In the genomic region with DNA sequence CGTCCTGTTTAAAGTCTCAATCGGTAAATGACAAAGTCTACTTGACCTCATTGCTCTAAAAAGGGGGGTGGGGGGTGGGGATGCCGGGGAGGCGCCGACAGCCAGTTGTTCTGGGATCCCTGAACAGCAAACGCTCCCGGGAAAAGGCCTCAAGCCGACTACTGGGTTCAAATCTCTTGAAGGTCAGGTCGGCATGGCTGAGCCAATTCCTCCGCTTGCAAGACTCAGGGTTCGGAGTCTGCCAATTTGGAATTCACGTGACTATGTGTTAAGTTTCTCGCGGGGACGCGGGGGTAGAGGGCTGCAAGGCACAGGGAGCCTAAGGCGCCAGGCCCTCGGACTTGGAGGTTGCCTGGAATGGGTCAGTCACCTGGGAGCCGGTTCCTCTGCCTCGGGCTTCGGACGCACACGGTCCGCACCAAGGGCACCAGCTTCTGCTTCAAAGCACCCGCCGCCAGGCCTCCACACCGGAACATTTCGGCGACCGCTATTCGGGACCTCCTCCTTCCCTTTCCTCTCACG, we compare ENCODE assay signal across 8 cellular contexts. TPM values are rescaled to one million over a fixed set of nuclear protein-coding genes. Genes with fewer than 3 reads are reported as not detected.
DNase-seq lines count a peak whose midpoint lies in the region; ATAC-seq, FAIRE-seq and TF ChIP-seq lines count a peak whose summit lies in the region.

No MANE protein-coding gene starts in this region.

- H3K9me1 ChIP-seq in K562 (ENCODE audit: control insufficient read depth, insufficient read depth, low read length), result no peaks in the 10 kb centered on the region

- TF ChIP-seq POLR2A in K562 (conservative IDR thresholded peaks at IDR 0.05), result no peak
- no peak; a peak in 1 of 4 replicates for TF ChIP-seq POLR2A in HepG2 (IDR thresholded peaks at IDR 0.05; ENCODE audit: insufficient read depth in 1 of 2, low read depth in 2 of 2, low read length in 2 of 2)

- CTCF ChIA-PET in CD4-positive, alpha-beta memory T cell (lab: Charles Lee; ENCODE audit: partially characterized antibody), result interaction anchor here (0.9 to 2.0 kb wide), 3 partner anchors 80 to 85 kb away, joined by 3 to 7 read pairs (median 5); no protein-coding TSS in a partner anchor
- CTCF ChIA-PET in K562 (lab: Yijun Ruan, JAX; ENCODE audit: low intra/inter-chr PET ratio) (no interaction called here), HepG2 (lab: Yijun Ruan, JAX; ENCODE audit: low intra/inter-chr PET ratio, low total read pairs) (no interaction called here)

- H3K9ac ChIP-seq in HUES6 (ENCODE audit: low read length) (peak overlapping the region; percentile 79), K562 (ENCODE audit: insufficient read depth in 1 of 2, low read depth in 2 of 2, low read length in 2 of 2) (peak overlapping the region; percentile 92 to 99), HepG2 (ENCODE audit: insufficient read depth, low read depth, low read length) (peak overlapping the region; percentile 77)

- H3K4me3 ChIP-seq in CD4-positive, alpha-beta memory T cell (ENCODE audit: low read length in 2 of 2), result peak overlapping the region; percentile 47 to 77
- H3K4me3 ChIP-seq in HUES6 (ENCODE audit: low read depth, low read length) (peak overlapping the region; percentile 80), K562 (peak overlapping the region; percentile 68), HepG2 (replicated peaks in 1 of 3; ENCODE audit: insufficient read depth in 1 of 3, low read depth in 2 of 3, low read length in 3 of 3) (peak overlapping the region; percentile 61 to 77 (median 76))

- peak overlapping the region; percentile 97 for H2AFZ ChIP-seq in K562 (ENCODE audit: low read depth, low read length)
- no peak overlapping the region for H2AFZ ChIP-seq in HepG2 (ENCODE audit: low read length)

- no peaks in the 10 kb centered on the region for H3K9me3 ChIP-seq in CD4-positive, alpha-beta memory T cell (ENCODE audit: control insufficient read depth in 1 of 2, low read length in 2 of 2)
- no peaks in the 10 kb centered on the region for H3K9me3 ChIP-seq in HUES6 (ENCODE audit: control insufficient read depth, insufficient read depth, low read depth, low read length)
- no peaks in the 10 kb centered on the region for H3K9me3 ChIP-seq in K562 (replicated peaks; ENCODE audit: control insufficient read depth, insufficient read depth, low read depth, low read length)
- H3K9me3 ChIP-seq in HepG2 (ENCODE audit: low read length), result no peaks in the 10 kb centered on the region

- H3K9me3 Mint-ChIP-seq in CD4-positive, alpha-beta memory T cell, result peaks cover 0 to 4% (median 0%) of the 10 kb centered on the region in 8 donors

- 1% methylated on average over 23 of the region's 32 CpGs for WGBS in K562 (ENCODE audit: insufficient coverage, low coverage, missing lambda C conversion rate)
- whole genome bisulfite sequencing in HepG2 (ENCODE audit: low lambda C conversion rate), result no CpG with 5 or more reads among the region's 32 CpGs

- H3K27me3 ChIP-seq in CD4-positive, alpha-beta memory T cell (ENCODE audit: insufficient read depth, low read length), result no peaks in the 10 kb centered on the region
- H3K27me3 ChIP-seq in HUES6 (ENCODE audit: control insufficient read depth, insufficient read depth, low read length) (peaks cover 3% of the 10 kb centered on the region; the same call in 1 of the 2 replicates), K562 (ENCODE audit: control insufficient read depth in 2 of 2, insufficient read depth in 2 of 2, low read length in 2 of 2) (no peaks in the 10 kb centered on the region), HepG2 (ENCODE audit: control insufficient read depth in 1 of 2, insufficient read depth in 2 of 2, low read length in 2 of 2) (no peaks in the 10 kb centered on the region; a peak in 1 of 5 replicates)

- peak; percentile 51; the same call in 2 of the 3 replicates for ATAC-seq in K562
- peak; percentile 17 for ATAC-seq in HepG2
- no peak for ATAC-seq in GM18498 (IDR thresholded peaks at IDR 0.05; ENCODE audit: unreplicated experiment)

- H3K4me1 ChIP-seq in CD4-positive, alpha-beta memory T cell (ENCODE audit: insufficient read depth, low read length), result peaks cover 33% of the 10 kb centered on the region
- peaks cover 9% of the 10 kb centered on the region; the same call in 1 of the 2 replicates for H3K4me1 ChIP-seq in HUES6 (ENCODE audit: control insufficient read depth, insufficient read depth, low read length)
- peaks cover 8 to 23% of the 10 kb centered on the region in 2 experiments; a peak in 3 of 5 replicates for H3K4me1 ChIP-seq in K562 (replicated peaks in 1 of 2; ENCODE audit: control insufficient read depth in 2 of 2, insufficient read depth in 2 of 2, low read length in 2 of 2)
- peaks cover 36% of the 10 kb centered on the region for H3K4me1 ChIP-seq in HepG2 (ENCODE audit: insufficient read depth, low read length)

- FAIRE-seq in K562 (lab: Jason Lieb, UNC) (peak; percentile 35), HepG2 (lab: Jason Lieb, UNC) (no peak)

- BruUV-seq in K562 (replicated peaks; lab: Mats Ljungman, UMichigan) (TSS peak; percentile 77), HepG2 (replicated peaks; lab: Mats Ljungman, UMichigan) (TSS peak; percentile 81)

- intact Hi-C loops in CD4-positive, alpha-beta memory T cell (cut with micrococcal nuclease), result loop anchor here (1.0 to 2.0 kb wide), 2 partner anchors 8 to 104 kb away; partner anchors contain the start of gene ZNF280C
- intact Hi-C loops in K562 (cut with micrococcal nuclease) (loop anchor here (1.0 to 5.0 kb wide), 2 partner anchors 8 to 53 kb away; partner anchors contain the start of gene ELF4), HepG2 (cut with micrococcal nuclease; ENCODE audit: unreplicated experiment) (no loop called here)

- no peak for DNase-seq in CD4-positive, alpha-beta memory T cell
- peak in 2 of 4 experiments; percentile 24 to 25 for DNase-seq in K562 (ENCODE audit: extremely low read depth in 1 of 4, low spot score in 3 of 4)
- peak; percentile 1 for DNase-seq in HepG2 (ENCODE audit: low spot score)
- peak; percentile 24 for DNase-seq in superior temporal gyrus (ENCODE audit: extremely low spot score)
- no peak for DNase-seq in SHP77 (lab: John Stamatoyannopoulos, UW)
- DNase-seq in foreskin melanocyte, result no peak

- H3K79me2 ChIP-seq in K562 (ENCODE audit: control insufficient read depth, insufficient read depth, low read length) (peaks cover 46% of the 10 kb centered on the region), HepG2 (ENCODE audit: insufficient read depth, low read length) (peaks cover 27% of the 10 kb centered on the region)

- TF ChIP-seq CTCF in K562 (IDR thresholded peaks at IDR 0.05 in 2 of 3, conservative IDR thresholded peaks at IDR 0.05 in 1 of 3; ENCODE audit: insufficient read depth in 2 of 3, low read depth in 1 of 3, low read length in 3 of 3), result no peak
- TF ChIP-seq CTCF in HepG2 (CRISPR knock-in tag; IDR thresholded peaks at IDR 0.05), result no peak

- H3K36me3 Mint-ChIP-seq in CD4-positive, alpha-beta memory T cell, result peaks cover 0 to 7% of the 10 kb centered on the region in 2 donors

- TF ChIP-seq RAD21 in K562 (CRISPR knock-in tag; conservative IDR thresholded peaks at IDR 0.05 in 1 of 2, IDR thresholded peaks at IDR 0.05 in 1 of 2), result no peak
- no peak for TF ChIP-seq RAD21 in HepG2 (CRISPR knock-in tag; IDR thresholded peaks at IDR 0.05)

- H4K20me1 ChIP-seq in K562 (replicated peaks; ENCODE audit: control insufficient read depth, insufficient read depth, low read length) (no peaks in the 10 kb centered on the region), HepG2 (ENCODE audit: insufficient read depth, low read length) (no peaks in the 10 kb centered on the region)

- H3K4me2 ChIP-seq in K562 (ENCODE audit: insufficient read depth, low read length) (peak overlapping the region; percentile 96), HepG2 (ENCODE audit: low read depth, low read length) (peak overlapping the region; percentile 76)

- peak overlapping the region; percentile 74 for H3K27ac ChIP-seq in CD4-positive, alpha-beta memory T cell (ENCODE audit: low read depth, low read length)
- H3K27ac ChIP-seq in HUES6 (ENCODE audit: low read depth, low read length), result no peak overlapping the region
- H3K27ac ChIP-seq in K562 (ENCODE audit: extremely low read depth, low read depth, low read length), result peak overlapping the region; percentile 98
- peak overlapping the region; percentile 89 for H3K27ac ChIP-seq in HepG2 (ENCODE audit: extremely low read length, insufficient read depth, low read length)

- peak overlapping the region; percentile 83 to 97 (median 95) for H3K27ac Mint-ChIP-seq in CD4-positive, alpha-beta memory T cell

- TF ChIP-seq EP300 in K562 (IDR thresholded peaks at IDR 0.05; ENCODE audit: low read length) (no peak), HepG2 (IDR thresholded peaks at IDR 0.05; ENCODE audit: low read depth in 2 of 2, low read length in 2 of 2) (no peak), HepG2 (CRISPR knock-in tag; IDR thresholded peaks at IDR 0.05; ENCODE audit: borderline replicate concordance) (no peak)

- no peaks in the 10 kb centered on the region for H3K27me3 Mint-ChIP-seq in CD4-positive, alpha-beta memory T cell

- H3K4me1 Mint-ChIP-seq in CD4-positive, alpha-beta memory T cell, result peaks cover 12 to 51% (median 34%) of the 10 kb centered on the region in 4 donors

- in situ Hi-C loops in K562 (cut with MboI), result no loop called here
- in situ Hi-C loops in HepG2 (cut with HindIII; ENCODE audit: extremely low pct_ligation_motif_present, low pct_unique_long_range_greater_than_20kb), result no loop called here

- no peaks in the 10 kb centered on the region for H3K36me3 ChIP-seq in CD4-positive, alpha-beta memory T cell (ENCODE audit: insufficient read depth, low read length)
- no peaks in the 10 kb centered on the region for H3K36me3 ChIP-seq in HUES6 (ENCODE audit: control insufficient read depth, insufficient read depth, low read length)
- H3K36me3 ChIP-seq in K562 (ENCODE audit: control insufficient read depth, insufficient read depth, low read length), result peaks cover 16% of the 10 kb centered on the region; the same call in 2 of the 3 replicates
- no peaks in the 10 kb centered on the region for H3K36me3 ChIP-seq in HepG2 (replicated peaks in 1 of 2; ENCODE audit: control insufficient read depth in 1 of 2, insufficient read depth in 2 of 2, low read length in 2 of 2)

- POLR2A ChIA-PET in CD4-positive, alpha-beta memory T cell (lab: Charles Lee; ENCODE audit: partially characterized antibody), result interaction anchor here (0.6 to 1.9 kb wide), 14 partner anchors 11 to 103 kb away, joined by 3 to 9 read pairs (median 3); partner anchors contain the start of gene ZNF280C
- POLR2A ChIA-PET in K562 (lab: Yijun Ruan, JAX), result interaction anchor here (0.6 to 2.9 kb wide), 11 partner anchors 8 to 91 kb away, joined by 3 to 12 read pairs (median 4); no protein-coding TSS in a partner anchor
- POLR2A ChIA-PET in HepG2 (lab: Yijun Ruan, JAX), result interaction anchor here (0.8 to 2.4 kb wide), 7 partner anchors 9 to 94 kb away, joined by 3 to 9 read pairs (median 3); no protein-coding TSS in a partner anchor

- peak overlapping the region; percentile 81 to 99 (median 92) for H3K4me3 Mint-ChIP-seq in CD4-positive, alpha-beta memory T cell

RNA-seq across cellular contexts. Expression of gene AIFM1, which starts 0.4 kb away (rescaled TPM):
- total RNA-seq in CD4-positive, alpha-beta memory T cell, result 10 to 100 TPM; 20.0 to 23.6 TPM
- 10 to 100 TPM; 32.2 to 39.4 TPM for polyA plus RNA-seq in CD4-positive, alpha-beta memory T cell
- total RNA-seq in K562 (2011; cell fraction: chromatin; rRNA removed; ENCODE audit: low replicate concordance), result 25.4 and 35.9 TPM in 2 replicates
- total RNA-seq in K562 (2011; cell fraction: nucleolus; rRNA removed), result 14.5 and 20.4 TPM in 2 replicates
- total RNA-seq in K562 (2011; cell fraction: nucleoplasm; rRNA removed), result 21.5 and 24.0 TPM in 2 replicates
- 59.9 and 65.0 TPM in 2 replicates for total RNA-seq in K562 (2014; rRNA removed)
- 101 and 107 TPM in 2 replicates for total RNA-seq in K562 (2014; rRNA removed; fragmentation: Illumina TruSeq; extraction: Trizol)
- total RNA-seq in K562 (2015; rRNA removed; fragmentation: Illumina TruSeq; extraction: Trizol), result 79.9 and 91.4 TPM in 2 replicates
- 80.7 and 85.2 TPM in 2 replicates for total RNA-seq in K562 (2021)
- polyA plus RNA-seq in K562 (2011; rRNA removed), result 85.6 and 111 TPM in 2 replicates
- 55.0 and 81.8 TPM in 2 replicates for polyA plus RNA-seq in K562 (2011; cell fraction: cytosol; rRNA removed)
- 40.3 and 74.3 TPM in 2 replicates for polyA plus RNA-seq in K562 (2011; cell fraction: nucleus; rRNA removed)
- polyA plus RNA-seq in K562 (2012), result 89.5 and 101 TPM in 2 replicates
- polyA plus RNA-seq in K562 (2014; fragmentation: Illumina TruSeq; extraction: Trizol), result 99.0 and 117 TPM in 2 replicates
- 10 to 100 TPM; 51.0 to 62.0 TPM for polyA plus RNA-seq in K562 (2014; fragmentation: Nextera tagmentation; extraction: Ambion mirVana)
- polyA plus RNA-seq in K562 (2014; rRNA removed), result 91.2 and 93.7 TPM in 2 replicates
- 93.8 and 106 TPM in 2 replicates for polyA minus RNA-seq in K562 (2011; rRNA and poly(A)+ RNA removed)
- polyA minus RNA-seq in K562 (2011; cell fraction: cytosol; rRNA and poly(A)+ RNA removed), result 27.8 and 34.7 TPM in 2 replicates
- 10.8 and 24.0 TPM in 2 replicates for polyA minus RNA-seq in K562 (2011; cell fraction: nucleus; rRNA and poly(A)+ RNA removed)
- total RNA-seq in HepG2 (2016; rRNA removed; fragmentation: Illumina TruSeq; extraction: Trizol), result 46.9 and 69.3 TPM in 2 replicates
- 12.3 and 17.1 TPM in 2 replicates for total RNA-seq in HepG2 (2016; cell fraction: cytosol; rRNA removed; fragmentation: Illumina TruSeq; extraction: Trizol; ENCODE audit: low read depth)
- total RNA-seq in HepG2 (2016; cell fraction: insoluble cytoplasmic fraction; rRNA removed; fragmentation: Illumina TruSeq; extraction: Trizol), result 48.7 and 65.5 TPM in 2 replicates
- total RNA-seq in HepG2 (2016; cell fraction: membrane; rRNA removed; fragmentation: Illumina TruSeq; extraction: Trizol), result 23.7 and 29.4 TPM in 2 replicates
- total RNA-seq in HepG2 (2016; cell fraction: nucleus; rRNA removed; fragmentation: Illumina TruSeq; extraction: Trizol), result 47.2 and 56.1 TPM in 2 replicates
- 35.0 and 42.8 TPM in 2 replicates for polyA plus RNA-seq in HepG2 (2011; rRNA removed)
- 37.1 and 44.4 TPM in 2 replicates for polyA plus RNA-seq in HepG2 (2011; cell fraction: cytosol; rRNA removed)
- polyA plus RNA-seq in HepG2 (2011; cell fraction: nucleus; rRNA removed), result 11.8 and 14.9 TPM in 2 replicates
- polyA plus RNA-seq in HepG2 (2012), result 35.1 and 40.3 TPM in 2 replicates
- 24.7 and 26.6 TPM in 2 replicates for polyA plus RNA-seq in HepG2 (2016; cell fraction: cytosol; fragmentation: Illumina TruSeq; extraction: Trizol; ENCODE audit: low read depth)
- 85.8 and 88.7 TPM in 2 replicates for polyA plus RNA-seq in HepG2 (2016; cell fraction: insoluble cytoplasmic fraction; fragmentation: Illumina TruSeq; extraction: Trizol; ENCODE audit: low read depth)
- polyA plus RNA-seq in HepG2 (2016; cell fraction: membrane; fragmentation: Illumina TruSeq; extraction: Trizol; ENCODE audit: low read depth), result 26.3 and 31.8 TPM in 2 replicates
- polyA plus RNA-seq in HepG2 (2016; cell fraction: nucleus; fragmentation: Illumina TruSeq; extraction: Trizol; ENCODE audit: insufficient read depth, low read depth), result 67.7 and 76.4 TPM in 2 replicates
- 13.9 and 27.6 TPM in 2 replicates for polyA minus RNA-seq in HepG2 (2011; rRNA and poly(A)+ RNA removed; ENCODE audit: low replicate concordance)
- 21.3 and 25.6 TPM in 2 replicates for polyA minus RNA-seq in HepG2 (2011; cell fraction: cytosol; rRNA and poly(A)+ RNA removed)
- polyA minus RNA-seq in HepG2 (2011; cell fraction: nucleus; rRNA and poly(A)+ RNA removed), result 11.3 and 13.1 TPM in 2 replicates

RNA-seq across cellular contexts. Expression of gene RAB33A, which starts 6.5 kb away (rescaled TPM):
- total RNA-seq in CD4-positive, alpha-beta memory T cell, result 10 to 100 TPM in 1 of 2 experiments, 1 to 10 TPM in 1; 9.7 to 10.1 TPM
- 1 to 10 TPM; 5.6 to 10.0 TPM for polyA plus RNA-seq in CD4-positive, alpha-beta memory T cell
- 0.23 TPM in 1 of 2 replicates, not detected in the other for total RNA-seq in K562 (2011; cell fraction: chromatin; rRNA removed; ENCODE audit: low replicate concordance)
- total RNA-seq in K562 (2011; cell fraction: nucleolus; rRNA removed), result 0.33 TPM in 1 of 2 replicates, not detected in the other
- total RNA-seq in K562 (2011; cell fraction: nucleoplasm; rRNA removed), result not detected in 2 replicates
- total RNA-seq in K562 (2014; rRNA removed) (0.09 TPM in 1 of 2 replicates, not detected in the other), K562 (2014; rRNA removed; fragmentation: Illumina TruSeq; extraction: Trizol) (not detected in 2 replicates), K562 (2015; rRNA removed; fragmentation: Illumina TruSeq; extraction: Trizol) (not detected in 2 replicates), K562 (2021) (0.20 TPM in 1 of 2 replicates, not detected in the other), HepG2 (2016; rRNA removed; fragmentation: Illumina TruSeq; extraction: Trizol) (not detected in 2 replicates)
- polyA plus RNA-seq in K562 (2011; rRNA removed) (0.06 and 0.11 TPM in 2 replicates), K562 (2014; fragmentation: Illumina TruSeq; extraction: Trizol) (not detected in 2 replicates), K562 (2014; fragmentation: Nextera tagmentation; extraction: Ambion mirVana) (under 1 TPM; 0.04 TPM), K562 (2014; rRNA removed) (not detected in 2 replicates), HepG2 (2011; rRNA removed) (0.18 and 0.26 TPM in 2 replicates)
- 0.09 TPM in 1 of 2 replicates, not detected in the other for polyA plus RNA-seq in K562 (2011; cell fraction: cytosol; rRNA removed)
- 0.14 TPM in 1 of 2 replicates, not detected in the other for polyA plus RNA-seq in K562 (2011; cell fraction: nucleus; rRNA removed)
- not detected in 2 replicates for polyA plus RNA-seq in K562 (2012)
- polyA minus RNA-seq in K562 (2011; rRNA and poly(A)+ RNA removed), result not detected in 2 replicates
- not detected in 2 replicates for polyA minus RNA-seq in K562 (2011; cell fraction: cytosol; rRNA and poly(A)+ RNA removed)
- 0.22 and 0.27 TPM in 2 replicates for polyA minus RNA-seq in K562 (2011; cell fraction: nucleus; rRNA and poly(A)+ RNA removed)
- not detected in 2 replicates for total RNA-seq in HepG2 (2016; cell fraction: cytosol; rRNA removed; fragmentation: Illumina TruSeq; extraction: Trizol; ENCODE audit: low read depth)
- total RNA-seq in HepG2 (2016; cell fraction: insoluble cytoplasmic fraction; rRNA removed; fragmentation: Illumina TruSeq; extraction: Trizol), result not detected in 2 replicates
- not detected in 2 replicates for total RNA-seq in HepG2 (2016; cell fraction: membrane; rRNA removed; fragmentation: Illumina TruSeq; extraction: Trizol)
- total RNA-seq in HepG2 (2016; cell fraction: nucleus; rRNA removed; fragmentation: Illumina TruSeq; extraction: Trizol), result not detected in 2 replicates
- 0.24 and 0.42 TPM in 2 replicates for polyA plus RNA-seq in HepG2 (2011; cell fraction: cytosol; rRNA removed)
- 0.26 TPM in 1 of 2 replicates, not detected in the other for polyA plus RNA-seq in HepG2 (2011; cell fraction: nucleus; rRNA removed)
- not detected in 2 replicates for polyA plus RNA-seq in HepG2 (2012)
- polyA plus RNA-seq in HepG2 (2016; cell fraction: cytosol; fragmentation: Illumina TruSeq; extraction: Trizol; ENCODE audit: low read depth), result not detected in 2 replicates
- polyA plus RNA-seq in HepG2 (2016; cell fraction: insoluble cytoplasmic fraction; fragmentation: Illumina TruSeq; extraction: Trizol; ENCODE audit: low read depth), result not detected in 2 replicates
- not detected in 2 replicates for polyA plus RNA-seq in HepG2 (2016; cell fraction: membrane; fragmentation: Illumina TruSeq; extraction: Trizol; ENCODE audit: low read depth)
- polyA plus RNA-seq in HepG2 (2016; cell fraction: nucleus; fragmentation: Illumina TruSeq; extraction: Trizol; ENCODE audit: insufficient read depth, low read depth), result not detected in 2 replicates
- not detected in 2 replicates for polyA minus RNA-seq in HepG2 (2011; rRNA and poly(A)+ RNA removed; ENCODE audit: low replicate concordance)
- not detected in 2 replicates for polyA minus RNA-seq in HepG2 (2011; cell fraction: cytosol; rRNA and poly(A)+ RNA removed)
- polyA minus RNA-seq in HepG2 (2011; cell fraction: nucleus; rRNA and poly(A)+ RNA removed), result 0.39 TPM in 1 of 2 replicates, not detected in the other

RNA-seq across cellular contexts. Expression of gene ELF4, which starts 54.9 kb away (rescaled TPM):
- 10 to 100 TPM; 29.8 to 31.3 TPM for total RNA-seq in CD4-positive, alpha-beta memory T cell
- polyA plus RNA-seq in CD4-positive, alpha-beta memory T cell, result 10 to 100 TPM in 1 of 2 donors, 1 to 10 TPM in 1; 7.4 to 18.6 TPM
- total RNA-seq in K562 (2011; cell fraction: chromatin; rRNA removed; ENCODE audit: low replicate concordance), result 17.7 and 35.6 TPM in 2 replicates
- 19.2 and 22.7 TPM in 2 replicates for total RNA-seq in K562 (2011; cell fraction: nucleolus; rRNA removed)
- 24.8 and 30.9 TPM in 2 replicates for total RNA-seq in K562 (2011; cell fraction: nucleoplasm; rRNA removed)
- 28.6 and 41.1 TPM in 2 replicates for total RNA-seq in K562 (2014; rRNA removed)
- 17.6 and 18.3 TPM in 2 replicates for total RNA-seq in K562 (2014; rRNA removed; fragmentation: Illumina TruSeq; extraction: Trizol)
- 24.8 and 26.3 TPM in 2 replicates for total RNA-seq in K562 (2015; rRNA removed; fragmentation: Illumina TruSeq; extraction: Trizol)
- total RNA-seq in K562 (2021), result 43.9 and 47.7 TPM in 2 replicates
- polyA plus RNA-seq in K562 (2011; rRNA removed), result 29.2 and 33.4 TPM in 2 replicates
- 39.7 and 49.3 TPM in 2 replicates for polyA plus RNA-seq in K562 (2011; cell fraction: cytosol; rRNA removed)
- 24.3 and 33.0 TPM in 2 replicates for polyA plus RNA-seq in K562 (2011; cell fraction: nucleus; rRNA removed)
- 38.6 and 52.6 TPM in 2 replicates for polyA plus RNA-seq in K562 (2012)
- polyA plus RNA-seq in K562 (2014; fragmentation: Illumina TruSeq; extraction: Trizol), result 50.7 and 55.8 TPM in 2 replicates
- 1 to 10 TPM; 5.9 to 7.3 TPM for polyA plus RNA-seq in K562 (2014; fragmentation: Nextera tagmentation; extraction: Ambion mirVana)
- polyA plus RNA-seq in K562 (2014; rRNA removed), result 25.2 and 28.4 TPM in 2 replicates
- polyA minus RNA-seq in K562 (2011; rRNA and poly(A)+ RNA removed), result 35.0 and 38.5 TPM in 2 replicates
- 38.8 and 40.9 TPM in 2 replicates for polyA minus RNA-seq in K562 (2011; cell fraction: cytosol; rRNA and poly(A)+ RNA removed)
- 8.9 and 10.8 TPM in 2 replicates for polyA minus RNA-seq in K562 (2011; cell fraction: nucleus; rRNA and poly(A)+ RNA removed)
- 1.3 and 1.5 TPM in 2 replicates for total RNA-seq in HepG2 (2016; rRNA removed; fragmentation: Illumina TruSeq; extraction: Trizol)
- total RNA-seq in HepG2 (2016; cell fraction: cytosol; rRNA removed; fragmentation: Illumina TruSeq; extraction: Trizol; ENCODE audit: low read depth), result 0.35 and 1.0 TPM in 2 replicates
- 1.3 and 1.4 TPM in 2 replicates for total RNA-seq in HepG2 (2016; cell fraction: insoluble cytoplasmic fraction; rRNA removed; fragmentation: Illumina TruSeq; extraction: Trizol)
- total RNA-seq in HepG2 (2016; cell fraction: membrane; rRNA removed; fragmentation: Illumina TruSeq; extraction: Trizol), result 1.5 and 2.0 TPM in 2 replicates
- total RNA-seq in HepG2 (2016; cell fraction: nucleus; rRNA removed; fragmentation: Illumina TruSeq; extraction: Trizol), result 1.0 and 1.5 TPM in 2 replicates
- 2.6 and 3.2 TPM in 2 replicates for polyA plus RNA-seq in HepG2 (2011; rRNA removed)
- 2.6 and 2.7 TPM in 2 replicates for polyA plus RNA-seq in HepG2 (2011; cell fraction: cytosol; rRNA removed)
- 2.5 and 2.8 TPM in 2 replicates for polyA plus RNA-seq in HepG2 (2011; cell fraction: nucleus; rRNA removed)
- polyA plus RNA-seq in HepG2 (2012), result 3.9 and 4.2 TPM in 2 replicates
- polyA plus RNA-seq in HepG2 (2016; cell fraction: cytosol; fragmentation: Illumina TruSeq; extraction: Trizol; ENCODE audit: low read depth), result 0.44 and 0.53 TPM in 2 replicates
- polyA plus RNA-seq in HepG2 (2016; cell fraction: insoluble cytoplasmic fraction; fragmentation: Illumina TruSeq; extraction: Trizol; ENCODE audit: low read depth), result 1.6 and 1.9 TPM in 2 replicates
- polyA plus RNA-seq in HepG2 (2016; cell fraction: membrane; fragmentation: Illumina TruSeq; extraction: Trizol; ENCODE audit: low read depth), result 1.7 and 2.0 TPM in 2 replicates
- 1.9 and 2.0 TPM in 2 replicates for polyA plus RNA-seq in HepG2 (2016; cell fraction: nucleus; fragmentation: Illumina TruSeq; extraction: Trizol; ENCODE audit: insufficient read depth, low read depth)
- 10.0 and 60.2 TPM in 2 replicates for polyA minus RNA-seq in HepG2 (2011; rRNA and poly(A)+ RNA removed; ENCODE audit: low replicate concordance)
- 3.6 and 4.7 TPM in 2 replicates for polyA minus RNA-seq in HepG2 (2011; cell fraction: cytosol; rRNA and poly(A)+ RNA removed)
- 1.4 and 1.6 TPM in 2 replicates for polyA minus RNA-seq in HepG2 (2011; cell fraction: nucleus; rRNA and poly(A)+ RNA removed)

Comparison
In these comparisons a context has a peak if more than half of its experiments do, and no peak if none do; other contexts are left out.
1. DNase-seq: peak in HepG2 (single experiment) and superior temporal gyrus (single experiment); none in CD4-positive, alpha-beta memory T cell (0 of 5), SHP77 (0 of 2) and foreskin melanocyte (single experiment).
2. RNA of gene RAB33A, which starts 6.5 kb away (total RNA-seq): 9.7 to 10.1 TPM in CD4-positive, alpha-beta memory T cell; 0.09 to 0.33 TPM in K562 and not detected in HepG2; every median in the first group is over 4 times any median in the second.
3. RNA of gene ELF4, which starts 54.9 kb away (total RNA-seq): 29.8 to 31.3 TPM in CD4-positive, alpha-beta memory T cell and 17.6 to 47.7 TPM in K562; 0.35 to 2.0 TPM in HepG2; every median in the first group is over 4 times any median in the second.
4. Peak in every context shown above with its lines, with median percentiles within 50 percentile points of each other: H3K4me3 ChIP-seq and H3K9ac ChIP-seq.